Comparison of ENCODE assay signal across 3 cellular contexts in the genomic region with DNA sequence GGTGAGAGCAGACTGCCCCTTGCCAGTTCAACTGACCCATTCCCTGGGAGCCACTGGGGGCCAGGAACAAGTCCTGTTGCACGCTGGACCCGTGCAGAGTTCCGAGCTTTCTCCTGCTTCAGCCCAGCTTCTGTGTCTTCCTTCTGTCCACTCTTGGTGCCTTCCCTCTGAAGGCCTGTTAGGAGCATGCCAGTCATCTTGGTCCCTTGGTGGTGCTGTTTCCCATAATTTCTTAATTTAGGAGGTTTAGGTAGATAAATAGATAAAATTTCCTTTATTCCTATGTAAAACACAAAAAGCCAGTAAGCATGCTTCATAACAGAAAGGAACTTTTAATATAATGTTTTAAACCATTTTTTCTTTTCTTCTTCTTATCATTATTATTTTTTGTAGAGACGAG.
TF ChIP-seq lines count a peak whose summit lies in the region.

No MANE protein-coding gene starts in this region.

TF ChIP-seq in SK-N-SH, 30 proteins besides CTCF, POLR2A, EP300 and RAD21 (continued from another document):
- TF ChIP-seq NRF1 (IDR thresholded peaks at IDR 0.05; ENCODE audit: low read depth, low read length) (no peak), GABPA (IDR thresholded peaks at IDR 0.05; ENCODE audit: low read depth) (no peak), YY1 (IDR thresholded peaks at IDR 0.05; ENCODE audit: low read depth) (no peak), MXI1 (IDR thresholded peaks at IDR 0.05; ENCODE audit: low read depth, low read length) (no peak), ZBTB33 (IDR thresholded peaks at IDR 0.05; ENCODE audit: borderline replicate concordance, low read depth) (no peak), MEF2A (IDR thresholded peaks at IDR 0.05; ENCODE audit: borderline replicate concordance, low read depth) (no peak), EZH2phosphoT487 (IDR thresholded peaks at IDR 0.05; ENCODE audit: borderline replicate concordance, low read depth) (no peak), TEAD4 (IDR thresholded peaks at IDR 0.05; ENCODE audit: borderline replicate concordance, insufficient read depth) (no peak), FOXM1 (IDR thresholded peaks at IDR 0.05; ENCODE audit: low read depth) (no peak), NFIC (IDR thresholded peaks at IDR 0.05; ENCODE audit: borderline replicate concordance) (no peak)
- TF ChIP-seq, protein P1, sequence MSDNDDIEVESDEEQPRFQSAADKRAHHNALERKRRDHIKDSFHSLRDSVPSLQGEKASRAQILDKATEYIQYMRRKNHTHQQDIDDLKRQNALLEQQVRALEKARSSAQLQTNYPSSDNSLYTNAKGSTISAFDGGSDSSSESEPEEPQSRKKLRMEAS (IDR thresholded peaks at IDR 0.05; ENCODE audit: low read depth), result no peak
TF ChIP-seq in SK-N-SH: peak in this region for 0.

TF ChIP-seq in SK-N-SH treated with all-trans-retinoic acid at 6 μM for 48 hours, 23 proteins besides CTCF, POLR2A, EP300 and RAD21 (continued from another document):
- TF ChIP-seq, protein P2, sequence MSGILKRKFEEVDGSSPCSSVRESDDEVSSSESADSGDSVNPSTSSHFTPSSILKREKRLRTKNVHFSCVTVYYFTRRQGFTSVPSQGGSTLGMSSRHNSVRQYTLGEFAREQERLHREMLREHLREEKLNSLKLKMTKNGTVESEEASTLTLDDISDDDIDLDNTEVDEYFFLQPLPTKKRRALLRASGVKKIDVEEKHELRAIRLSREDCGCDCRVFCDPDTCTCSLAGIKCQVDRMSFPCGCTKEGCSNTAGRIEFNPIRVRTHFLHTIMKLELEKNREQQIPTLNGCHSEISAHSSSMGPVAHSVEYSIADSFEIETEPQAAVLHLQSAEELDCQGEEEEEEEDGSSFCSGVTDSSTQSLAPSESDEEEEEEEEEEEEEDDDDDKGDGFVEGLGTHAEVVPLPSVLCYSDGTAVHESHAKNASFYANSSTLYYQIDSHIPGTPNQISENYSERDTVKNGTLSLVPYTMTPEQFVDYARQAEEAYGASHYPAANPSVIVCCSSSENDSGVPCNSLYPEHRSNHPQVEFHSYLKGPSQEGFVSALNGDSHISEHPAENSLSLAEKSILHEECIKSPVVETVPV (CRISPR knock-in tag; IDR thresholded peaks at IDR 0.05), result no peak
- TF ChIP-seq ISL1 (CRISPR knock-in tag; IDR thresholded peaks at IDR 0.05) (no peak), TSHZ2 (CRISPR knock-in tag; IDR thresholded peaks at IDR 0.05) (no peak), ZNF8 (CRISPR knock-in tag; IDR thresholded peaks at IDR 0.05) (no peak), SNAI2 (CRISPR knock-in tag; IDR thresholded peaks at IDR 0.05) (no peak), ZC3H10 (CRISPR knock-in tag; IDR thresholded peaks at IDR 0.05) (no peak), ARNTL (CRISPR knock-in tag; IDR thresholded peaks at IDR 0.05; ENCODE audit: borderline replicate concordance, low read depth) (no peak), RARB (CRISPR knock-in tag; IDR thresholded peaks at IDR 0.05) (no peak), CREB5 (CRISPR knock-in tag; IDR thresholded peaks at IDR 0.05; ENCODE audit: low read depth) (no peak), BACH2 (CRISPR knock-in tag; IDR thresholded peaks at IDR 0.05; ENCODE audit: borderline replicate concordance) (no peak), CSDC2 (CRISPR knock-in tag; IDR thresholded peaks at IDR 0.05) (no peak), PPARA (CRISPR knock-in tag; IDR thresholded peaks at IDR 0.05; ENCODE audit: borderline replicate concordance) (no peak)

TF ChIP-seq in GM12878, 131 proteins besides CTCF, POLR2A, EP300 and RAD21 (continued from another document):
- no peak for TF ChIP-seq IRF3 (IDR thresholded peaks at IDR 0.05)
- no peak for TF ChIP-seq KAT2A (conservative IDR thresholded peaks at IDR 0.05; ENCODE audit: control insufficient read depth, low read depth, low read length)
- no peak for TF ChIP-seq RCOR1 (conservative IDR thresholded peaks at IDR 0.05; ENCODE audit: low read depth, low read length)
- TF ChIP-seq NRF1 (conservative IDR thresholded peaks at IDR 0.05; ENCODE audit: low read depth, low read length), result no peak
- TF ChIP-seq, protein P3, sequence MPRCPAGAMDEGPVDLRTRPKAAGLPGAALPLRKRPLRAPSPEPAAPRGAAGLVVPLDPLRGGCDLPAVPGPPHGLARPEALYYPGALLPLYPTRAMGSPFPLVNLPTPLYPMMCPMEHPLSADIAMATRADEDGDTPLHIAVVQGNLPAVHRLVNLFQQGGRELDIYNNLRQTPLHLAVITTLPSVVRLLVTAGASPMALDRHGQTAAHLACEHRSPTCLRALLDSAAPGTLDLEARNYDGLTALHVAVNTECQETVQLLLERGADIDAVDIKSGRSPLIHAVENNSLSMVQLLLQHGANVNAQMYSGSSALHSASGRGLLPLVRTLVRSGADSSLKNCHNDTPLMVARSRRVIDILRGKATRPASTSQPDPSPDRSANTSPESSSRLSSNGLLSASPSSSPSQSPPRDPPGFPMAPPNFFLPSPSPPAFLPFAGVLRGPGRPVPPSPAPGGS (IDR thresholded peaks at IDR 0.05; ENCODE audit: borderline replicate concordance, insufficient read depth, low read depth, low read length, poor library complexity, severe bottlenecking), result no peak
- no peak for TF ChIP-seq SUPT20H (IDR thresholded peaks at IDR 0.05; ENCODE audit: borderline replicate concordance, control insufficient read depth, low read depth, low read length)
- TF ChIP-seq ZNF274 (IDR thresholded peaks at IDR 0.05; ENCODE audit: insufficient read depth, insufficient read length), result no peak
- TF ChIP-seq, protein P4, sequence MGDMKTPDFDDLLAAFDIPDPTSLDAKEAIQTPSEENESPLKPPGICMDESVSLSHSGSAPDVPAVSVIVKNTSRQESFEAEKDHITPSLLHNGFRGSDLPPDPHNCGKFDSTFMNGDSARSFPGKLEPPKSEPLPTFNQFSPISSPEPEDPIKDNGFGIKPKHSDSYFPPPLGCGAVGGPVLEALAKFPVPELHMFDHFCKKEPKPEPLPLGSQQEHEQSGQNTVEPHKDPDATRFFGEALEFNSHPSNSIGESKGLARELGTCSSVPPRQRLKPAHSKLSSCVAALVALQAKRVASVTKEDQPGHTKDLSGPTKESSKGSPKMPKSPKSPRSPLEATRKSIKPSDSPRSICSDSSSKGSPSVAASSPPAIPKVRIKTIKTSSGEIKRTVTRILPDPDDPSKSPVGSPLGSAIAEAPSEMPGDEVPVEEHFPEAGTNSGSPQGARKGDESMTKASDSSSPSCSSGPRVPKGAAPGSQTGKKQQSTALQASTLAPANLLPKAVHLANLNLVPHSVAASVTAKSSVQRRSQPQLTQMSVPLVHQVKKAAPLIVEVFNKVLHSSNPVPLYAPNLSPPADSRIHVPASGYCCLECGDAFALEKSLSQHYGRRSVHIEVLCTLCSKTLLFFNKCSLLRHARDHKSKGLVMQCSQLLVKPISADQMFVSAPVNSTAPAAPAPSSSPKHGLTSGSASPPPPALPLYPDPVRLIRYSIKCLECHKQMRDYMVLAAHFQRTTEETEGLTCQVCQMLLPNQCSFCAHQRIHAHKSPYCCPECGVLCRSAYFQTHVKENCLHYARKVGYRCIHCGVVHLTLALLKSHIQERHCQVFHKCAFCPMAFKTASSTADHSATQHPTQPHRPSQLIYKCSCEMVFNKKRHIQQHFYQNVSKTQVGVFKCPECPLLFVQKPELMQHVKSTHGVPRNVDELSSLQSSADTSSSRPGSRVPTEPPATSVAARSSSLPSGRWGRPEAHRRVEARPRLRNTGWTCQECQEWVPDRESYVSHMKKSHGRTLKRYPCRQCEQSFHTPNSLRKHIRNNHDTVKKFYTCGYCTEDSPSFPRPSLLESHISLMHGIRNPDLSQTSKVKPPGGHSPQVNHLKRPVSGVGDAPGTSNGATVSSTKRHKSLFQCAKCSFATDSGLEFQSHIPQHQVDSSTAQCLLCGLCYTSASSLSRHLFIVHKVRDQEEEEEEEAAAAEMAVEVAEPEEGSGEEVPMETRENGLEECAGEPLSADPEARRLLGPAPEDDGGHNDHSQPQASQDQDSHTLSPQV (IDR thresholded peaks at IDR 0.05), result no peak
- TF ChIP-seq IKZF1 (conservative IDR thresholded peaks at IDR 0.05), result no peak
- TF ChIP-seq PAX5 (IDR thresholded peaks at IDR 0.05; ENCODE audit: borderline replicate concordance, low read depth, low read length), result no peak
- TF ChIP-seq ELK1 (IDR thresholded peaks at IDR 0.05; ENCODE audit: low read depth, low read length), result no peak
- no peak for TF ChIP-seq SREBF2 (IDR thresholded peaks at IDR 0.05; ENCODE audit: low read length)
- TF ChIP-seq ZNF24 (IDR thresholded peaks at IDR 0.05), result no peak
- TF ChIP-seq PML (IDR thresholded peaks at IDR 0.05; ENCODE audit: low read length), result no peak
- no peak for TF ChIP-seq RAD51 (IDR thresholded peaks at IDR 0.05)
- TF ChIP-seq, protein P5, sequence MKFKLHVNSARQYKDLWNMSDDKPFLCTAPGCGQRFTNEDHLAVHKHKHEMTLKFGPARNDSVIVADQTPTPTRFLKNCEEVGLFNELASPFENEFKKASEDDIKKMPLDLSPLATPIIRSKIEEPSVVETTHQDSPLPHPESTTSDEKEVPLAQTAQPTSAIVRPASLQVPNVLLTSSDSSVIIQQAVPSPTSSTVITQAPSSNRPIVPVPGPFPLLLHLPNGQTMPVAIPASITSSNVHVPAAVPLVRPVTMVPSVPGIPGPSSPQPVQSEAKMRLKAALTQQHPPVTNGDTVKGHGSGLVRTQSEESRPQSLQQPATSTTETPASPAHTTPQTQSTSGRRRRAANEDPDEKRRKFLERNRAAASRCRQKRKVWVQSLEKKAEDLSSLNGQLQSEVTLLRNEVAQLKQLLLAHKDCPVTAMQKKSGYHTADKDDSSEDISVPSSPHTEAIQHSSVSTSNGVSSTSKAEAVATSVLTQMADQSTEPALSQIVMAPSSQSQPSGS (IDR thresholded peaks at IDR 0.05; ENCODE audit: low read length), result no peak
